8 cellular contexts compared by ENCODE assay signal in the genomic region with DNA sequence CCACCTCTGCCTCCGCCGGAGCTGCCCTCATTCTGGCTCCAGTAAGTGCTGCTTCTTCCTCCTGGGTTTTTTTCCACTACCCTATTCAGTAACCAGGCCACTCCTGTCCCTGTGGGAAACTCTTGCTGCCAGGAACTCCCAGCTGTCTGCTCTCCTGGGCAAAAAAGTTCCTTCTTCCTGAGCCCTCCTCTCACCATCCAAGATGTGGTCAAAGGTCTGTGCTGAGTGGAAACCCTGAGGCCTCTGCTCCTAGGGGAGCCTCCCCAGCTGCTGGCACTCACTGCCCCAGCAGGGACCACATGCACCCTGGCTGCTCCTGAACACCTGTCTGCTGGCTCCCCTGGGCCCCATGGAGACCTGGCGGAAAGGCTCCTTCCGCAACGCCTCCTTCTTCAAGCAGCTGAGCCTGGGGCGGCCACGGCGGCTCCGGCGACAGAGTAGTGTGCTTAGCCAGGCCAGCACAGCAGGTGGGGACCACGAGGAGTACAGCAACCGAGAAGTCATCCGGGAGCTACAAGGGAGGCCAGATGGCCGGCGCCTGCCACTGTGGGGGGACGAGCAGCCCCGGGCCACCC.
DNase-seq lines count a peak whose midpoint lies in the region; ATAC-seq and TF ChIP-seq lines count a peak whose summit lies in the region.

No MANE protein-coding gene starts in this region.

- H3K36me3 Mint-ChIP-seq in T-helper 1 cell treated with Interleukin-12 subunit alpha and Interleukin-12 subunit beta and Interleukin-4 antibody, amounts not matched to agents 30 μg/mL and 1 μg/mL, for 36 hours (ENCODE audit: low read depth), result peaks cover 14% of the 10 kb centered on the region
- H3K36me3 Mint-ChIP-seq in stimulated activated naive B cell treated with anti-CD40 and anti-IgM and Interleukin-4, amounts not matched to agents 10 μg/mL and 1 μg/mL and 100 μg/mL, for 72 hours, result peaks cover 36 to 42% of the 10 kb centered on the region in 2 donors

- peak overlapping the region; percentile 34 for H3K4me3 ChIP-seq in epithelial cell of esophagus (ENCODE audit: low read length)

- TF ChIP-seq CTCF in epithelial cell of esophagus (IDR thresholded peaks at IDR 0.05; ENCODE audit: insufficient read depth, low read depth, low read length, missing control alignments), result no peak

- H3K4me1 Mint-ChIP-seq in T-helper 1 cell treated with Interleukin-12 subunit alpha and Interleukin-12 subunit beta and Interleukin-4 antibody, amounts not matched to agents 30 μg/mL and 1 μg/mL, for 36 hours (ENCODE audit: low read depth), result peaks cover 20% of the 10 kb centered on the region
- peaks cover 50 to 66% of the 10 kb centered on the region in 2 donors for H3K4me1 Mint-ChIP-seq in stimulated activated naive B cell treated with anti-CD40 and anti-IgM and Interleukin-4, amounts not matched to agents 10 μg/mL and 1 μg/mL and 100 μg/mL, for 72 hours

- H3K27ac Mint-ChIP-seq in T-helper 1 cell treated with Interleukin-12 subunit alpha and Interleukin-12 subunit beta and Interleukin-4 antibody, amounts not matched to agents 30 μg/mL and 1 μg/mL, for 36 hours, result peak overlapping the region; percentile 76
- peak overlapping the region; percentile 96 for H3K27ac Mint-ChIP-seq in stimulated activated naive B cell treated with anti-CD40 and anti-IgM and Interleukin-4, amounts not matched to agents 10 μg/mL and 1 μg/mL and 100 μg/mL, for 72 hours

- H3K27me3 Mint-ChIP-seq in T-helper 1 cell treated with Interleukin-12 subunit alpha and Interleukin-12 subunit beta and Interleukin-4 antibody, amounts not matched to agents 30 μg/mL and 1 μg/mL, for 36 hours (ENCODE audit: low read depth), result no peaks in the 10 kb centered on the region
- H3K27me3 Mint-ChIP-seq in stimulated activated naive B cell treated with anti-CD40 and anti-IgM and Interleukin-4, amounts not matched to agents 10 μg/mL and 1 μg/mL and 100 μg/mL, for 72 hours, result no peaks in the 10 kb centered on the region

- ATAC-seq in stimulated activated naive B cell treated with anti-CD40 and anti-IgM and Interleukin-4, amounts not matched to agents 10 μg/mL and 1 μg/mL and 100 μg/mL, for 72 hours (replicated peaks), result peak; percentile 23 to 33
- ATAC-seq in HG03342 (IDR thresholded peaks at IDR 0.05; ENCODE audit: unreplicated experiment), result no peak

- no peaks in the 10 kb centered on the region for H3K9me3 Mint-ChIP-seq in T-helper 1 cell treated with Interleukin-12 subunit alpha and Interleukin-12 subunit beta and Interleukin-4 antibody, amounts not matched to agents 30 μg/mL and 1 μg/mL, for 36 hours
- H3K9me3 Mint-ChIP-seq in stimulated activated naive B cell treated with anti-CD40 and anti-IgM and Interleukin-4, amounts not matched to agents 10 μg/mL and 1 μg/mL and 100 μg/mL, for 72 hours, result no peaks in the 10 kb centered on the region

- DNase-seq in T-helper 1 cell (no peak), NCI-H69 (lab: John Stamatoyannopoulos, UW) (peak; percentile 84), epithelial cell of esophagus (ENCODE audit: low read depth) (no peak), HCEC 1CT (no peak), GDM1 (lab: John Stamatoyannopoulos, UW) (no peak)
- peak; percentile 27 for DNase-seq in stimulated activated naive B cell treated with anti-CD40 and anti-IgM and Interleukin-4, amounts not matched to agents 10 μg/mL and 1 μg/mL and 100 μg/mL, for 72 hours

- H3K4me3 Mint-ChIP-seq in T-helper 1 cell treated with Interleukin-12 subunit alpha and Interleukin-12 subunit beta and Interleukin-4 antibody, amounts not matched to agents 30 μg/mL and 1 μg/mL, for 36 hours, result no peak overlapping the region
- peak overlapping the region; percentile 79 to 80 for H3K4me3 Mint-ChIP-seq in stimulated activated naive B cell treated with anti-CD40 and anti-IgM and Interleukin-4, amounts not matched to agents 10 μg/mL and 1 μg/mL and 100 μg/mL, for 72 hours

Comparison
In these comparisons a context has a peak if more than half of its experiments do, and no peak if none do; other contexts are left out.
1. DNase-seq: peak in NCI-H69 (single experiment) and stimulated activated naive B cell treated with anti-CD40 and anti-IgM and Interleukin-4, amounts not matched to agents 10 μg/mL and 1 μg/mL and 100 μg/mL, for 72 hours (single experiment); none in T-helper 1 cell (0 of 5), epithelial cell of esophagus (single experiment), HCEC 1CT (single experiment) and GDM1 (single experiment).